In genomic region chr1:19345391-19345790, GRCh38 we compare ENCODE assay signal across 1 cellular context.
TF ChIP-seq lines count a peak whose summit lies in the region.

No MANE protein-coding gene starts in this region.

TF ChIP-seq in HepG2, 621 proteins besides CTCF, POLR2A, EP300 and RAD21:
- TF ChIP-seq RBM22 (optimal IDR thresholded peaks at IDR 0.05; ENCODE audit: low read length) (peak; percentile 83), ZNF512 (CRISPR knock-in tag; IDR thresholded peaks at IDR 0.05) (no peak), AGO2 (optimal IDR thresholded peaks at IDR 0.05; ENCODE audit: low read depth, low read length) (peak; percentile 6), HNRNPLL (IDR thresholded peaks at IDR 0.05; ENCODE audit: low read depth, low read length, poor library complexity, severe bottlenecking) (no peak), KLF6 (CRISPR knock-in tag; IDR thresholded peaks at IDR 0.05) (no peak), ELF3 (CRISPR knock-in tag; IDR thresholded peaks at IDR 0.05) (no peak), CHCHD3 (CRISPR knock-in tag; IDR thresholded peaks at IDR 0.05) (no peak), ATF7-NPFF (CRISPR knock-in tag; IDR thresholded peaks at IDR 0.05; ENCODE audit: low read depth) (no peak)
TF ChIP-seq in HepG2: peak in this region for 2.
